ENCODE assay signal across 23 cellular contexts in genomic region chr7:99625321-99625720, GRCh38. TPM values are rescaled to one million over a fixed set of nuclear protein-coding genes. Genes with fewer than 3 reads are reported as not detected.
DNase-seq lines count a peak whose midpoint lies in the region; ATAC-seq lines count a peak whose summit lies in the region.
"Had no signal": no experiment of that assay in that cellular context is flagged by ENCODE, and none has a peak within 500 bp of the region (broad histone marks: within the 10 kb centered on the region; RNA-seq: fewer than 3 reads in every experiment).

No MANE protein-coding gene starts in this region.

- H3K36me3 Mint-ChIP-seq in activated T-cell treated with anti-CD3 and anti-CD28 coated beads, Interleukin-2, amount 50 U/mL, for 4 hours (ENCODE audit: insufficient read depth) = peaks cover 61% of the 10 kb centered on the region
- peaks cover 39% of the 10 kb centered on the region for H3K36me3 Mint-ChIP-seq in activated naive CD8-positive, alpha-beta T cell
- peaks cover 39% of the 10 kb centered on the region for H3K36me3 Mint-ChIP-seq in natural killer cell treated with Interleukin-12 subunit alpha and Interleukin-12 subunit beta and Interleukin-15 and Interleukin-18, amount 100 ng/mL, for 72 hours

- ATAC-seq in activated T-cell treated with anti-CD3 and anti-CD28 coated beads, Interleukin-2, amount 50 U/mL, for 4 hours = no peak
- no peak for ATAC-seq in natural killer cell treated with Interleukin-12 subunit alpha and Interleukin-12 subunit beta and Interleukin-15 and Interleukin-18, amount 100 ng/mL, for 72 hours
- ATAC-seq: left lung; stimulated activated naive B cell treated with anti-CD40 and anti-IgM and Interleukin-4, amounts not matched to agents 10 μg/mL and 1 μg/mL and 100 μg/mL, for 72 hours had no signal

- H3K27me3 Mint-ChIP-seq in activated T-cell treated with anti-CD3 and anti-CD28 coated beads, Interleukin-2, amount 50 U/mL, for 4 hours (ENCODE audit: low read depth) = no peaks in the 10 kb centered on the region
- H3K27me3 Mint-ChIP-seq in activated naive CD8-positive, alpha-beta T cell = no peaks in the 10 kb centered on the region
- H3K27me3 Mint-ChIP-seq in natural killer cell treated with Interleukin-12 subunit alpha and Interleukin-12 subunit beta and Interleukin-15 and Interleukin-18, amount 100 ng/mL, for 72 hours = no peaks in the 10 kb centered on the region
- H3K27me3 Mint-ChIP-seq: stimulated activated naive B cell treated with anti-CD40 and anti-IgM and Interleukin-4, amounts not matched to agents 10 μg/mL and 1 μg/mL and 100 μg/mL, for 72 hours had no signal

- DNase-seq in activated T-cell treated with anti-CD3 and anti-CD28 coated beads, Interleukin-2, amount 50 U/mL, for 4 hours = no peak
- no peak for DNase-seq in activated T-cell treated with anti-CD3 and anti-CD28 coated beads, Interleukin-2, amount 50 U/mL, for 48 hours
- DNase-seq in Jurkat, Clone E6-1 (ENCODE audit: low read depth, low spot score) = no peak
- DNase-seq in natural killer cell treated with Interleukin-12 subunit alpha and Interleukin-12 subunit beta and Interleukin-15 and Interleukin-18, amount 100 ng/mL, for 72 hours (ENCODE audit: low spot score) = no peak
- no peak for DNase-seq in AG08396 (ENCODE audit: low spot score)
- no peak for DNase-seq in HuH-7.5 (ENCODE audit: low spot score)
- no peak for DNase-seq in C1 segment of cervical spinal cord (lab: John Stamatoyannopoulos, UW)
- DNase-seq: activated CD4-positive, alpha-beta T cell treated with anti-CD3 and anti-CD28 coated beads, Interleukin-2, amount 50 U/mL, for 1 hour; activated effector memory CD4-positive, alpha-beta T cell treated with anti-CD3 and anti-CD28 coated beads, Interleukin-2, amount 50 U/mL, for 16 hours; DMS53; effector CD8-positive, alpha-beta T cell; IMR-90; left lung; MG63; NCI-H1436 treated with DMSO at 0.1 percent for 48 hours; NCI-H2171; NCI-H69; stimulated activated naive B cell treated with anti-CD40 and anti-IgM and Interleukin-4, amounts not matched to agents 10 μg/mL and 1 μg/mL and 100 μg/mL, for 72 hours had no signal

- no peaks in the 10 kb centered on the region for H3K9me3 Mint-ChIP-seq in activated T-cell treated with anti-CD3 and anti-CD28 coated beads, Interleukin-2, amount 50 U/mL, for 4 hours
- no peaks in the 10 kb centered on the region for H3K9me3 Mint-ChIP-seq in activated naive CD8-positive, alpha-beta T cell (ENCODE audit: low read depth)
- H3K9me3 Mint-ChIP-seq in natural killer cell treated with Interleukin-12 subunit alpha and Interleukin-12 subunit beta and Interleukin-15 and Interleukin-18, amount 100 ng/mL, for 72 hours = no peaks in the 10 kb centered on the region
- H3K9me3 Mint-ChIP-seq: CD14-positive monocyte; stimulated activated naive B cell treated with anti-CD40 and anti-IgM and Interleukin-4, amounts not matched to agents 10 μg/mL and 1 μg/mL and 100 μg/mL, for 72 hours had no signal

- peak overlapping the region; percentile 57 for H3K4me3 ChIP-seq in Jurkat, Clone E6-1 (ENCODE audit: low read length)
- H3K4me3 ChIP-seq: left lung, MG63, tibial nerve had no signal

- H3K4me1 Mint-ChIP-seq in activated T-cell treated with anti-CD3 and anti-CD28 coated beads, Interleukin-2, amount 50 U/mL, for 4 hours (ENCODE audit: low read depth) = peaks cover 49% of the 10 kb centered on the region
- peaks cover 78% of the 10 kb centered on the region for H3K4me1 Mint-ChIP-seq in activated naive CD8-positive, alpha-beta T cell (ENCODE audit: low read depth)
- H3K4me1 Mint-ChIP-seq in natural killer cell treated with Interleukin-12 subunit alpha and Interleukin-12 subunit beta and Interleukin-15 and Interleukin-18, amount 100 ng/mL, for 72 hours (ENCODE audit: low read depth in 2 of 2) = peaks cover 33 to 34% of the 10 kb centered on the region in 2 donors

- peak overlapping the region; percentile 81 for H3K4me3 Mint-ChIP-seq in activated T-cell treated with anti-CD3 and anti-CD28 coated beads, Interleukin-2, amount 50 U/mL, for 4 hours
- peak overlapping the region; percentile 95 for H3K4me3 Mint-ChIP-seq in activated naive CD8-positive, alpha-beta T cell
- peak overlapping the region; percentile 85 for H3K4me3 Mint-ChIP-seq in natural killer cell treated with Interleukin-12 subunit alpha and Interleukin-12 subunit beta and Interleukin-15 and Interleukin-18, amount 100 ng/mL, for 72 hours
- H3K4me3 Mint-ChIP-seq: CD14-positive monocyte; stimulated activated naive B cell treated with anti-CD40 and anti-IgM and Interleukin-4, amounts not matched to agents 10 μg/mL and 1 μg/mL and 100 μg/mL, for 72 hours had no signal

- H3K27ac Mint-ChIP-seq in activated naive CD8-positive, alpha-beta T cell = peak overlapping the region; percentile 99
- peak overlapping the region; percentile 92 to 94 for H3K27ac Mint-ChIP-seq in natural killer cell treated with Interleukin-12 subunit alpha and Interleukin-12 subunit beta and Interleukin-15 and Interleukin-18, amount 100 ng/mL, for 72 hours

RNA-seq across cellular contexts. Expression of gene ZSCAN25, which starts 8.6 kb away (rescaled TPM):
- total RNA-seq in activated T-cell treated with anti-CD3 and anti-CD28 coated beads, Interleukin-2, amount 50 U/mL, for 4 hours = 10 to 100 TPM; 32.9 to 34.4 (median 34.1) TPM
- polyA plus RNA-seq in Jurkat, Clone E6-1 (2012; ENCODE audit: insufficient read depth, insufficient read length) = 18.3 TPM
- total RNA-seq in natural killer cell treated with Interleukin-12 subunit alpha and Interleukin-12 subunit beta and Interleukin-15 and Interleukin-18, amount 100 ng/mL, for 72 hours = 10 to 100 TPM; 26.5 to 33.3 TPM

RNA-seq across cellular contexts. Expression of gene TMEM225B, which starts 27.3 kb away (rescaled TPM):
- total RNA-seq in activated T-cell treated with anti-CD3 and anti-CD28 coated beads, Interleukin-2, amount 50 U/mL, for 4 hours = under 1 TPM in 2 of 3 donors, not detected in 1; 0.38 to 0.71 TPM
- polyA plus RNA-seq in Jurkat, Clone E6-1 (2012; ENCODE audit: insufficient read depth, insufficient read length) = 6.5 TPM
- total RNA-seq in natural killer cell treated with Interleukin-12 subunit alpha and Interleukin-12 subunit beta and Interleukin-15 and Interleukin-18, amount 100 ng/mL, for 72 hours = 1 to 10 TPM in 1 of 2 donors, under 1 TPM in 1; 0.78 to 1.1 TPM

RNA-seq across cellular contexts. Expression of gene CYP3A5, which starts 54.5 kb away (rescaled TPM):
- total RNA-seq in activated T-cell treated with anti-CD3 and anti-CD28 coated beads, Interleukin-2, amount 50 U/mL, for 4 hours = under 1 TPM in 2 of 3 donors, not detected in 1; 0.20 to 0.63 TPM
- polyA plus RNA-seq in Jurkat, Clone E6-1 (2012; ENCODE audit: insufficient read depth, insufficient read length) = not detected
- total RNA-seq in natural killer cell treated with Interleukin-12 subunit alpha and Interleukin-12 subunit beta and Interleukin-15 and Interleukin-18, amount 100 ng/mL, for 72 hours = not detected
- total RNA-seq: chondrocyte, IMR-90 had no signal
- polyA plus RNA-seq: IMR-90, neural cell had no signal
